Comparison of ENCODE assay signal across 21 cellular contexts in the genomic region with DNA sequence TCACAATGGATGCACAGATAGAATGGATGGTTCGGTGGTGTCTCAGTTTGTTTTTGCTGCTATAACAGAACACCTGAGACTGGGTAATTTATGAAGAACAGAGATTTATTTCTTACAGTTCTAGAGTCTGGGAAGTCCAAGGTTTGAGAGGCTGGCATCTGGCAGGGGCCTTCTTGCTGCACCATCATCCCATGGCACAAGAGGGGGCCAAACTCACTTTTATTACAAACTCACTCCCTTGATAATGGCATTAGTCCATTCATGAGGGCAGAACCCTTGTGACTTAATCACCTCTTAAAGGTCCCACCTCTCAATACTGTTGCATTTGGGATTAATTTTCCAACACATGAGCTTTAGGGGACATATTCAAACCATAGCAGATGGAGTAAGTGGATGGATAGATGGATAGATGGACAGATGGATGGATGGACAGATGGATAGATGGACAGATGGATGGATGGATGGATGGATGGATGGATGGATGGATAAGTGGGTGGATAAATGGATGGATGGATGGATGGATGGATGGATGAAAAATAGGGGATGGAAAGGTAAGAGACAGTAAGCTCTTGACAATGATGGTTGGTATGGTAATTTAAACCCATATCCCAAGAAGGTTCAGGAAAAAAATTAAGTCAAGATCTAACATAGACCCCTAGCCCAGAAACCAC. TPM values are rescaled to one million over a fixed set of nuclear protein-coding genes. Genes with fewer than 3 reads are reported as not detected.
DNase-seq lines count a peak whose midpoint lies in the region; TF ChIP-seq lines count a peak whose summit lies in the region.
"Had no signal": no experiment of that assay in that cellular context is flagged by ENCODE, and none has a peak within 500 bp of the region (broad histone marks: within the 10 kb centered on the region; RNA-seq: fewer than 3 reads in every experiment).

No MANE protein-coding gene starts in this region.

- H3K36me3 ChIP-seq in BE2C, result no peaks in the 10 kb centered on the region
- no peaks in the 10 kb centered on the region for H3K36me3 ChIP-seq in brain microvascular endothelial cell (replicated peaks)
- H3K36me3 ChIP-seq: pancreas had no signal

- H3K4me1 Mint-ChIP-seq in HFFc6 (ENCODE audit: low read depth) (peaks cover 14% of the 10 kb centered on the region), neural crest cell (peaks cover 9% of the 10 kb centered on the region)

- TF ChIP-seq CTCF in BE2C (IDR thresholded peaks at IDR 0.05; ENCODE audit: low read depth, low read length) (peak; percentile 29), HFFc6 (IDR thresholded peaks at IDR 0.05) (peak; percentile 45), brain microvascular endothelial cell (IDR thresholded peaks at IDR 0.05; ENCODE audit: low read depth, low read length, missing control alignments) (peak; percentile 27), neural crest cell (conservative IDR thresholded peaks at IDR 0.05) (peak; percentile 15), foreskin fibroblast (IDR thresholded peaks at IDR 0.05; ENCODE audit: low read depth, low read length) (no peak)

- no peaks in the 10 kb centered on the region for H3K4me1 ChIP-seq in BE2C
- H3K4me1 ChIP-seq: pancreas had no signal

- no peak overlapping the region for H3K27ac Mint-ChIP-seq in HFFc6
- no peak overlapping the region for H3K27ac Mint-ChIP-seq in neural crest cell (ENCODE audit: unreplicated experiment)
- H3K27ac Mint-ChIP-seq: activated naive CD8-positive, alpha-beta T cell treated with anti-CD3 and anti-CD28 coated beads for 36 hours; B cell; stimulated activated naive CD8-positive, alpha-beta T cell treated with anti-CD3 and anti-CD28 coated beads, Interleukin-15, Interleukin-2, amounts not matched to agents 100 ng/mL and 50 ng/mL, for 24 hours; T-helper 2 cell treated with Interferon-gamma antibody and Interleukin-4, amounts not matched to agents 5 μg/mL and 100 μg/mL, for 36 hours; type B pancreatic cell had no signal

- DNase-seq in BE2C (no peak), HFFc6 (no peak), brain microvascular endothelial cell (no peak), neural crest cell (ENCODE audit: low read depth, low spot score) (no peak), foreskin fibroblast (no peak), NK-92 (lab: John Stamatoyannopoulos, UW; ENCODE audit: unreplicated experiment) (no peak), Kasumi-1 (lab: John Stamatoyannopoulos, UW) (no peak), SW 1271 (lab: John Stamatoyannopoulos, UW) (no peak)
- DNase-seq: activated CD4-positive, CD25-positive, alpha-beta regulatory T cell treated with anti-CD3 and anti-CD28 coated beads, Interleukin-2, amount 50 U/mL, for 72 hours; activated naive CD8-positive, alpha-beta T cell treated with anti-CD3 and anti-CD28 coated beads for 36 hours; Caco-2; NCI-H187 treated with DMSO at 0.1 percent for 48 hours; NCI-H446 treated with DMSO at 0.1 percent for 48 hours; pancreas; SIG-M5 had no signal

- peaks cover 32% of the 10 kb centered on the region for H3K27me3 Mint-ChIP-seq in HFFc6 (ENCODE audit: insufficient read depth)
- peaks cover 28% of the 10 kb centered on the region for H3K27me3 Mint-ChIP-seq in neural crest cell (ENCODE audit: low read depth)

- H3K4me3 ChIP-seq in BE2C (ENCODE audit: low read depth, low read length) (no peak overlapping the region), brain microvascular endothelial cell (ENCODE audit: low read depth, low read length) (no peak overlapping the region), foreskin fibroblast (ENCODE audit: low read depth in 1 of 2, low read length in 2 of 2) (no peak overlapping the region)
- H3K4me3 ChIP-seq: coronary artery, pancreas had no signal

- H3K9me3 ChIP-seq in BE2C, result no peaks in the 10 kb centered on the region
- H3K9me3 ChIP-seq: Caco-2, pancreas had no signal

- in situ Hi-C loops in brain microvascular endothelial cell (cut with HindIII; ENCODE audit: low pct_ligation_motif_present, low sequenced_read_pairs), result no loop called here

- H3K27me3 ChIP-seq in BE2C, result no peaks in the 10 kb centered on the region
- H3K27me3 ChIP-seq in brain microvascular endothelial cell (replicated peaks), result peaks cover 3% of the 10 kb centered on the region
- H3K27me3 ChIP-seq: pancreas had no signal

- H3K36me3 Mint-ChIP-seq in HFFc6 (ENCODE audit: low read depth), result no peaks in the 10 kb centered on the region
- H3K36me3 Mint-ChIP-seq in neural crest cell (ENCODE audit: low read depth), result no peaks in the 10 kb centered on the region
- H3K36me3 Mint-ChIP-seq: activated naive CD8-positive, alpha-beta T cell treated with anti-CD3 and anti-CD28 coated beads for 36 hours; type B pancreatic cell had no signal

- no peak overlapping the region for H3K27ac ChIP-seq in brain microvascular endothelial cell
- H3K27ac ChIP-seq: coronary artery, pancreas had no signal

- no peak overlapping the region for H3K4me3 Mint-ChIP-seq in HFFc6
- H3K4me3 Mint-ChIP-seq in neural crest cell, result no peak overlapping the region
- H3K4me3 Mint-ChIP-seq: activated naive CD8-positive, alpha-beta T cell treated with anti-CD3 and anti-CD28 coated beads for 36 hours; B cell; stimulated activated naive CD8-positive, alpha-beta T cell treated with anti-CD3 and anti-CD28 coated beads, Interleukin-15, Interleukin-2, amounts not matched to agents 100 ng/mL and 50 ng/mL, for 24 hours; T-helper 2 cell treated with Interferon-gamma antibody and Interleukin-4, amounts not matched to agents 5 μg/mL and 100 μg/mL, for 36 hours; type B pancreatic cell had no signal

- H3K9me3 Mint-ChIP-seq in HFFc6, result no peaks in the 10 kb centered on the region
- H3K9me3 Mint-ChIP-seq in neural crest cell, result no peaks in the 10 kb centered on the region
- H3K9me3 Mint-ChIP-seq: activated naive CD8-positive, alpha-beta T cell treated with anti-CD3 and anti-CD28 coated beads for 36 hours; stimulated activated naive CD8-positive, alpha-beta T cell treated with anti-CD3 and anti-CD28 coated beads, Interleukin-15, Interleukin-2, amounts not matched to agents 100 ng/mL and 50 ng/mL, for 24 hours; T-helper 2 cell treated with Interferon-gamma antibody and Interleukin-4, amounts not matched to agents 5 μg/mL and 100 μg/mL, for 36 hours; type B pancreatic cell had no signal

RNA-seq across cellular contexts. Expression of gene CAMK2N1, which starts 16.5 kb away (rescaled TPM):
- 50.6 TPM for polyA plus RNA-seq in BE2C (2012; ENCODE audit: insufficient read depth, insufficient read length, low read depth)
- total RNA-seq in HFFc6 (2021; fragmentation: NEBNext Ultra II Directional; extraction: Animal tissue kit (Norgen Biotek cat#: 25700)), result 10 to 100 TPM; 40.3 to 57.8 (median 42.6) TPM
- 31.4 and 34.7 TPM in 2 replicates for total RNA-seq in neural crest cell
- total RNA-seq: G401 had no signal

RNA-seq across cellular contexts. Expression of gene MUL1, which starts 38.4 kb away (rescaled TPM):
- polyA plus RNA-seq in BE2C (2012; ENCODE audit: insufficient read depth, insufficient read length, low read depth), result 51.4 TPM
- 10 to 100 TPM; 26.9 to 36.4 (median 27.8) TPM for total RNA-seq in HFFc6 (2021; fragmentation: NEBNext Ultra II Directional; extraction: Animal tissue kit (Norgen Biotek cat#: 25700))
- 26.5 and 27.6 TPM in 2 replicates for total RNA-seq in neural crest cell
